Comparison of ENCODE assay signal across 1 cellular context in genomic region chr22:24406322-24407277, GRCh38.
TF ChIP-seq lines count a peak whose summit lies in the region.

No MANE protein-coding gene starts in this region.

TF ChIP-seq in liver, 16 proteins besides CTCF, POLR2A, EP300 and RAD21 (continued from another document):
- TF ChIP-seq REST (IDR thresholded peaks at IDR 0.05) (no peak), NR2F2 (IDR thresholded peaks at IDR 0.05) (no peak)
